26 cellular contexts compared by ENCODE assay signal in the genomic region with DNA sequence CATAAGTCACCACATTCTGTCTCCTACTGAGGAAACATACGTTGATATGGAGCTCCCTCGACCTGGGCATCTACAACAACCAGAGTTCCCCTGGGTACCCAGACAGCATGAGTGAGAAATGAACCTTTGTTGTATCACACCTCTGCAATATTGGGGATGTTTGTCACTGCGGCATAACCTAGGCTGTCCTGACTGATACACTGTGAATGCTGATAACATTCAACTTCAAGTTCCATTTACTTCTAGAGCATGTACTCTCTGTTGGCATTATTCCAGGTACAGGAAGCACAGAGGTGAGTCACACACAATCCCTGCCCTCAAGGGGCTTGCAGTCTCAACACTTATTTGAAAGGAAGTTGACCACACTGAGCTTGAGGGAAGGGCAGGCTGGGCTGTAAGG.
"Had no signal": no experiment of that assay in that cellular context is flagged by ENCODE, and none has a peak within 500 bp of the region (broad histone marks: within the 10 kb centered on the region; RNA-seq: fewer than 3 reads in every experiment).

No MANE protein-coding gene starts in this region.

- H3K27me3 ChIP-seq: gastrocnemius medialis, right atrium auricular region, sigmoid colon, stomach, tibial nerve, upper lobe of left lung had no signal

- FAIRE-seq: colon, kidney, urothelium cell line had no signal

- H3K4me1 ChIP-seq: parathyroid adenoma, upper lobe of left lung had no signal

- H3K79me2 ChIP-seq: parathyroid adenoma had no signal

- H3K27ac ChIP-seq: epithelial cell of prostate, gastrocnemius medialis, parathyroid adenoma, right atrium auricular region, tibial nerve, upper lobe of left lung had no signal

- H3K4me3 ChIP-seq: gastrocnemius medialis, lung, mucosa of descending colon, right atrium auricular region, sigmoid colon, stomach, tibial nerve, upper lobe of left lung had no signal

- DNase-seq: effector CD8-positive, alpha-beta T cell; endodermal cell; foreskin fibroblast; gastrocnemius medialis; head of caudate nucleus; kidney; mesenchymal stem cell; mucosa of descending colon; naive B cell; sigmoid colon; stimulated activated CD4-positive, alpha-beta T cell treated with anti-CD3 and anti-CD28 coated beads, Interleukin-2, amount 100 ng/mL, for 24 hours; stimulated activated CD4-positive, alpha-beta T cell treated with anti-CD3 and anti-CD28 coated beads, Interleukin-4, amount 100 ng/mL, for 24 hours; stimulated activated naive CD4-positive, alpha-beta T cell treated with Interleukin-2 at 50 U/mL for 16 hours; stomach; upper lobe of left lung had no signal

- H3K9me3 ChIP-seq: gastrocnemius medialis had no signal

- ATAC-seq: esophagus mucosa; gastrocnemius medialis; left lobe of liver; mucosa of descending colon; natural killer cell treated with Interleukin-12 subunit alpha and Interleukin-12 subunit beta and Interleukin-15 and Interleukin-18, amount 100 ng/mL, for 72 hours; stimulated activated effector memory CD8-positive, alpha-beta T cell treated with anti-CD3 and anti-CD28 coated beads, Interleukin-12 subunit alpha, Interleukin-12 subunit beta, amount 100 ng/mL, for 72 hours had no signal

- H2AFZ ChIP-seq: parathyroid adenoma had no signal

- H3K36me3 ChIP-seq: gastrocnemius medialis, right atrium auricular region had no signal

- H3K9ac ChIP-seq: parathyroid adenoma had no signal
